8 cellular contexts compared by ENCODE assay signal in genomic region chr14:69614592-69614991, GRCh38. TPM values are rescaled to one million over a fixed set of nuclear protein-coding genes. Genes with fewer than 3 reads are reported as not detected.
DNase-seq lines count a peak whose midpoint lies in the region; ATAC-seq and TF ChIP-seq lines count a peak whose summit lies in the region.

No MANE protein-coding gene starts in this region.

- peak overlapping the region; percentile 99 for H3K27ac Mint-ChIP-seq in activated CD4-positive, alpha-beta T cell treated with anti-CD3 and anti-CD28 coated beads for 36 hours
- H3K27ac Mint-ChIP-seq in T-cell = peak overlapping the region; percentile 97 to 100

- no peak overlapping the region for H3K27ac ChIP-seq in RWPE1

- H3K4me3 Mint-ChIP-seq in activated CD4-positive, alpha-beta T cell treated with anti-CD3 and anti-CD28 coated beads for 36 hours = peak overlapping the region; percentile 87
- peak overlapping the region; percentile 94 to 97 (median 97) for H3K4me3 Mint-ChIP-seq in T-cell

- no peaks in the 10 kb centered on the region for H3K9me3 Mint-ChIP-seq in activated CD4-positive, alpha-beta T cell treated with anti-CD3 and anti-CD28 coated beads for 36 hours (ENCODE audit: low read depth)
- no peaks in the 10 kb centered on the region for H3K9me3 Mint-ChIP-seq in T-cell

- POLR2A ChIA-PET in activated CD4-positive, alpha-beta T cell treated with anti-CD3 and anti-CD28 coated beads for 36 hours (lab: Charles Lee) = interaction anchor here (1.1 to 1.3 kb wide), 2 partner anchors 21 to 59 kb away, joined by 5 read pairs; no protein-coding TSS in a partner anchor
- POLR2A ChIA-PET in T-cell (lab: Charles Lee) (interaction anchor here (0.6 to 0.9 kb wide), 3 partner anchors 9 to 160 kb away, joined by 3 read pairs; no protein-coding TSS in a partner anchor), RWPE1 (lab: Yijun Ruan, JAX; ENCODE audit: low non-redundant PET) (no interaction called here)

- ATAC-seq in activated CD4-positive, alpha-beta T cell treated with anti-CD3 and anti-CD28 coated beads for 36 hours = no peak
- ATAC-seq in T-cell (replicated peaks in 1 of 4) = no peak
- ATAC-seq in SK-N-SH treated with all-trans-retinoic acid at 6 μM for 48 hours = no peak
- ATAC-seq in GM21526 (IDR thresholded peaks at IDR 0.05; ENCODE audit: low FRiP score, unreplicated experiment) = no peak

- TF ChIP-seq CTCF in RWPE1 (conservative IDR thresholded peaks at IDR 0.05; ENCODE audit: low read depth) = no peak

- peak; percentile 21 for DNase-seq in activated CD4-positive, alpha-beta T cell treated with anti-CD3 and anti-CD28 coated beads for 36 hours
- no peak for DNase-seq in activated CD4-positive, alpha-beta T cell treated with anti-CD3 and anti-CD28 coated beads, Interleukin-2, amount 50 U/mL, for 4 hours
- DNase-seq in T-cell (peak in 1 of 34 experiments; percentile 47), hippocampal formation (lab: John Stamatoyannopoulos, UW) (peak; percentile 20 to 34), superior temporal gyrus (ENCODE audit: extremely low spot score) (peak; percentile 52), RWPE1 (ENCODE audit: low spot score) (no peak)

- peaks cover 51% of the 10 kb centered on the region for H3K36me3 Mint-ChIP-seq in activated CD4-positive, alpha-beta T cell treated with anti-CD3 and anti-CD28 coated beads for 36 hours (ENCODE audit: low read depth)
- H3K36me3 Mint-ChIP-seq in T-cell = no peaks in the 10 kb centered on the region

- no peaks in the 10 kb centered on the region for H3K27me3 Mint-ChIP-seq in activated CD4-positive, alpha-beta T cell treated with anti-CD3 and anti-CD28 coated beads for 36 hours
- H3K27me3 Mint-ChIP-seq in T-cell = no peaks in the 10 kb centered on the region

- CTCF ChIA-PET in activated CD4-positive, alpha-beta T cell treated with anti-CD3 and anti-CD28 coated beads for 36 hours (lab: Charles Lee) = interaction anchor here (0.7 to 1.5 kb wide), 5 partner anchors 10 to 82 kb away, joined by 3 to 6 read pairs (median 5); no protein-coding TSS in a partner anchor
- CTCF ChIA-PET in T-cell (lab: Charles Lee) = interaction anchor here in 1 of 2 donors (0.6 to 1.2 kb wide), 3 partner anchors 10 to 60 kb away, joined by 3 to 7 read pairs (median 3); no protein-coding TSS in a partner anchor
- CTCF ChIA-PET in RWPE1 (lab: Yijun Ruan, JAX) = interaction anchor here (0.6 kb wide), 1 partner anchor 8 kb away, joined by 3 read pairs; no protein-coding TSS in a partner anchor

- peaks cover 70% of the 10 kb centered on the region for H3K4me1 Mint-ChIP-seq in activated CD4-positive, alpha-beta T cell treated with anti-CD3 and anti-CD28 coated beads for 36 hours
- peaks cover 88 to 90% (median 89%) of the 10 kb centered on the region in 3 donors for H3K4me1 Mint-ChIP-seq in T-cell

- intact Hi-C loops in activated CD4-positive, alpha-beta T cell treated with anti-CD3 and anti-CD28 coated beads for 36 hours (cut with DNase I, micrococcal nuclease) = loop anchor here (2.0 to 10.0 kb wide), 5 partner anchors 22 to 1708 kb away; partner anchors contain the start of genes SIPA1L1 (in 1 of the 2), SRSF5 (in 1 of the 2) and ZFP36L1 (in 1 of the 2)

TF ChIP-seq in SK-N-SH treated with all-trans-retinoic acid at 6 μM for 48 hours, 23 proteins besides CTCF, POLR2A, EP300 and RAD21:
- TF ChIP-seq RARB (CRISPR knock-in tag; IDR thresholded peaks at IDR 0.05) (no peak), ZNF70 (CRISPR knock-in tag; IDR thresholded peaks at IDR 0.05) (no peak), ESRRG (CRISPR knock-in tag; IDR thresholded peaks at IDR 0.05) (no peak), SNAI2 (CRISPR knock-in tag; IDR thresholded peaks at IDR 0.05) (no peak), ZNF565 (CRISPR knock-in tag; conservative IDR thresholded peaks at IDR 0.05; ENCODE audit: low read depth) (no peak), PPARA (CRISPR knock-in tag; IDR thresholded peaks at IDR 0.05; ENCODE audit: borderline replicate concordance) (no peak), ZFP30 (CRISPR knock-in tag; IDR thresholded peaks at IDR 0.05) (no peak), CREB5 (CRISPR knock-in tag; IDR thresholded peaks at IDR 0.05; ENCODE audit: low read depth) (no peak), ARNTL (CRISPR knock-in tag; IDR thresholded peaks at IDR 0.05; ENCODE audit: borderline replicate concordance, low read depth) (no peak), OSR1 (CRISPR knock-in tag; IDR thresholded peaks at IDR 0.05) (no peak), CSDC2 (CRISPR knock-in tag; IDR thresholded peaks at IDR 0.05) (no peak), TOX (CRISPR knock-in tag; IDR thresholded peaks at IDR 0.05; ENCODE audit: borderline replicate concordance) (no peak), ZNF8 (CRISPR knock-in tag; IDR thresholded peaks at IDR 0.05) (no peak), ZFP3 (CRISPR knock-in tag; IDR thresholded peaks at IDR 0.05) (no peak), GLIS3 (CRISPR knock-in tag; IDR thresholded peaks at IDR 0.05) (no peak), TCF4 (CRISPR knock-in tag; IDR thresholded peaks at IDR 0.05; ENCODE audit: borderline replicate concordance) (no peak), ZC3H10 (CRISPR knock-in tag; IDR thresholded peaks at IDR 0.05) (no peak)
- TF ChIP-seq, protein P1, sequence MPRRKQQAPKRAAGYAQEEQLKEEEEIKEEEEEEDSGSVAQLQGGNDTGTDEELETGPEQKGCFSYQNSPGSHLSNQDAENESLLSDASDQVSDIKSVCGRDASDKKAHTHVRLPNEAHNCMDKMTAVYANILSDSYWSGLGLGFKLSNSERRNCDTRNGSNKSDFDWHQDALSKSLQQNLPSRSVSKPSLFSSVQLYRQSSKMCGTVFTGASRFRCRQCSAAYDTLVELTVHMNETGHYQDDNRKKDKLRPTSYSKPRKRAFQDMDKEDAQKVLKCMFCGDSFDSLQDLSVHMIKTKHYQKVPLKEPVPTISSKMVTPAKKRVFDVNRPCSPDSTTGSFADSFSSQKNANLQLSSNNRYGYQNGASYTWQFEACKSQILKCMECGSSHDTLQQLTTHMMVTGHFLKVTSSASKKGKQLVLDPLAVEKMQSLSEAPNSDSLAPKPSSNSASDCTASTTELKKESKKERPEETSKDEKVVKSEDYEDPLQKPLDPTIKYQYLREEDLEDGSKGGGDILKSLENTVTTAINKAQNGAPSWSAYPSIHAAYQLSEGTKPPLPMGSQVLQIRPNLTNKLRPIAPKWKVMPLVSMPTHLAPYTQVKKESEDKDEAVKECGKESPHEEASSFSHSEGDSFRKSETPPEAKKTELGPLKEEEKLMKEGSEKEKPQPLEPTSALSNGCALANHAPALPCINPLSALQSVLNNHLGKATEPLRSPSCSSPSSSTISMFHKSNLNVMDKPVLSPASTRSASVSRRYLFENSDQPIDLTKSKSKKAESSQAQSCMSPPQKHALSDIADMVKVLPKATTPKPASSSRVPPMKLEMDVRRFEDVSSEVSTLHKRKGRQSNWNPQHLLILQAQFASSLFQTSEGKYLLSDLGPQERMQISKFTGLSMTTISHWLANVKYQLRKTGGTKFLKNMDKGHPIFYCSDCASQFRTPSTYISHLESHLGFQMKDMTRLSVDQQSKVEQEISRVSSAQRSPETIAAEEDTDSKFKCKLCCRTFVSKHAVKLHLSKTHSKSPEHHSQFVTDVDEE (CRISPR knock-in tag; IDR thresholded peaks at IDR 0.05) = no peak

RNA-seq across cellular contexts. Expression of gene SUSD6, which starts 3.2 kb away (rescaled TPM):
- total RNA-seq in activated CD4-positive, alpha-beta T cell treated with anti-CD3 and anti-CD28 coated beads for 36 hours = 10 to 100 TPM; 57.9 to 59.3 TPM
- total RNA-seq in T-cell = 10 to 100 TPM; 53.5 to 75.5 (median 60.4) TPM

RNA-seq across cellular contexts. Expression of gene CCDC177, which starts 39.9 kb away (rescaled TPM):
- total RNA-seq in activated CD4-positive, alpha-beta T cell treated with anti-CD3 and anti-CD28 coated beads for 36 hours = not detected
- not detected for total RNA-seq in T-cell

Comparison
In these comparisons a context has a peak if more than half of its experiments do, and no peak if none do; other contexts are left out.
1. DNase-seq: peak in activated CD4-positive, alpha-beta T cell treated with anti-CD3 and anti-CD28 coated beads for 36 hours (single experiment), hippocampal formation (2 of 2) and superior temporal gyrus (single experiment); none in activated CD4-positive, alpha-beta T cell treated with anti-CD3 and anti-CD28 coated beads, Interleukin-2, amount 50 U/mL, for 4 hours (0 of 2) and RWPE1 (single experiment).